25 cellular contexts compared by ENCODE assay signal in genomic region chr12:8957561-8957960, GRCh38. TPM values are rescaled to one million over a fixed set of nuclear protein-coding genes. Genes with fewer than 3 reads are reported as not detected.
DNase-seq lines count a peak whose midpoint lies in the region; ATAC-seq and TF ChIP-seq lines count a peak whose summit lies in the region.
"Had no signal": no experiment of that assay in that cellular context is flagged by ENCODE, and none has a peak within 500 bp of the region (broad histone marks: within the 10 kb centered on the region; RNA-seq: fewer than 3 reads in every experiment).

No MANE protein-coding gene starts in this region.

- no peak overlapping the region for H2AK5ac ChIP-seq in neuronal stem cell (ENCODE audit: low read depth, low read length)

- no peak overlapping the region for H4K91ac ChIP-seq in neuronal stem cell (ENCODE audit: low read depth, low read length, poor library complexity)

- intact Hi-C loops in activated CD8-positive, alpha-beta T cell treated with anti-CD3 and anti-CD28 coated beads for 36 hours (cut with micrococcal nuclease): no loop called here
- intact Hi-C loops in adrenal gland (cut with DNase I): loop anchor here in 1 of 2 donors (10.0 kb wide), 1 partner anchor 77 kb away; no protein-coding TSS in a partner anchor

- no peak overlapping the region for H3K23ac ChIP-seq in neuronal stem cell (ENCODE audit: low read depth, low read length, poor library complexity)

- H3K27ac ChIP-seq in neuronal stem cell (replicated peaks; ENCODE audit: low read length): no peak overlapping the region
- H3K27ac ChIP-seq in adrenal gland: no peak overlapping the region
- H3K27ac ChIP-seq: HL-60, SJSA1 had no signal

- H3K4me1 ChIP-seq in neuronal stem cell (ENCODE audit: control insufficient read depth in 2 of 2, insufficient read depth in 1 of 2, low read depth in 1 of 2, low read length in 2 of 2) (no peaks in the 10 kb centered on the region), adrenal gland (replicated peaks in 1 of 2) (no peaks in the 10 kb centered on the region)
- H3K4me1 ChIP-seq: BE2C, Caco-2, SJSA1 had no signal

- no peak for TF ChIP-seq CTCF in activated CD8-positive, alpha-beta T cell treated with anti-CD3 and anti-CD28 coated beads for 36 hours (IDR thresholded peaks at IDR 0.05)
- TF ChIP-seq CTCF in adrenal gland (IDR thresholded peaks at IDR 0.05): no peak

- CTCF ChIA-PET in activated CD8-positive, alpha-beta T cell treated with anti-CD3 and anti-CD28 coated beads for 36 hours (lab: Charles Lee): interaction anchor here (1.6 to 1.8 kb wide), 2 partner anchors 84 to 92 kb away, joined by 5 to 7 read pairs; no protein-coding TSS in a partner anchor
- CTCF ChIA-PET in activated CD8-positive, alpha-beta T cell treated with anti-CD3 and anti-CD28 coated beads, Interleukin-2, amount 10 ng/mL, durations not matched to agents 7 days and 5 days (lab: Charles Lee): interaction anchor here (1.3 kb wide), 1 partner anchor 81 kb away, joined by 3 read pairs; no protein-coding TSS in a partner anchor

- WGBS in neuronal stem cell (ENCODE audit: extremely low coverage in 2 of 2, insufficient read length in 2 of 2, insufficient replicate concordance in 1 of 2), 2 donors: no CpG with 5 or more reads among the region's 4 CpGs
- 74 to 83% (median 78%) methylated on average over 4 of the region's 4 CpGs for WGBS in adrenal gland, 4 donors

- no peak overlapping the region for H3K9ac ChIP-seq in neuronal stem cell (ENCODE audit: low read depth, low read length, poor library complexity)

- POLR2A ChIA-PET in activated CD8-positive, alpha-beta T cell treated with anti-CD3 and anti-CD28 coated beads for 36 hours (lab: Charles Lee): interaction anchor here (0.7 to 1.2 kb wide), 2 partner anchors 9 to 70 kb away, joined by 3 read pairs; partner anchors contain the start of gene M6PR
- POLR2A ChIA-PET in activated CD8-positive, alpha-beta T cell treated with anti-CD3 and anti-CD28 coated beads, Interleukin-2, amount 10 ng/mL, durations not matched to agents 7 days and 5 days (lab: Charles Lee): no interaction called here

- H3K27ac Mint-ChIP-seq in activated CD8-positive, alpha-beta T cell treated with anti-CD3 and anti-CD28 coated beads for 36 hours: peak overlapping the region; percentile 73
- H3K27ac Mint-ChIP-seq in activated CD8-positive, alpha-beta T cell treated with anti-CD3 and anti-CD28 coated beads, Interleukin-2, amount 10 ng/mL, durations not matched to agents 7 days and 5 days: no peak overlapping the region
- H3K27ac Mint-ChIP-seq in immature natural killer cell: peak overlapping the region; percentile 34 to 93 (median 82)
- H3K27ac Mint-ChIP-seq in stimulated activated effector memory CD8-positive, alpha-beta T cell treated with anti-CD3 and anti-CD28 coated beads, Interleukin-12 subunit alpha, Interleukin-12 subunit beta, amount 100 ng/mL, for 72 hours: peak overlapping the region; percentile 15
- H3K27ac Mint-ChIP-seq: CD14-positive monocyte, IgD-negative memory B cell had no signal

- H3K4ac ChIP-seq in neuronal stem cell (ENCODE audit: low read length): no peak overlapping the region

- H4K8ac ChIP-seq in neuronal stem cell (ENCODE audit: low read depth, low read length): no peak overlapping the region

- ATAC-seq in activated CD8-positive, alpha-beta T cell treated with anti-CD3 and anti-CD28 coated beads for 36 hours: no peak
- ATAC-seq in activated CD8-positive, alpha-beta T cell treated with anti-CD3 and anti-CD28 coated beads, Interleukin-2, amount 10 ng/mL, durations not matched to agents 7 days and 5 days: no peak
- ATAC-seq in stimulated activated effector memory CD8-positive, alpha-beta T cell treated with anti-CD3 and anti-CD28 coated beads, Interleukin-12 subunit alpha, Interleukin-12 subunit beta, amount 100 ng/mL, for 72 hours: no peak
- no peak for ATAC-seq in GM21447 (IDR thresholded peaks at IDR 0.05; ENCODE audit: unreplicated experiment)

- H3K79me1 ChIP-seq in neuronal stem cell (ENCODE audit: low read depth, low read length): peaks cover 2% of the 10 kb centered on the region

- peaks cover 68% of the 10 kb centered on the region for H3K4me1 Mint-ChIP-seq in activated CD8-positive, alpha-beta T cell treated with anti-CD3 and anti-CD28 coated beads for 36 hours (ENCODE audit: low read depth)
- H3K4me1 Mint-ChIP-seq in activated CD8-positive, alpha-beta T cell treated with anti-CD3 and anti-CD28 coated beads, Interleukin-2, amount 10 ng/mL, durations not matched to agents 7 days and 5 days (ENCODE audit: low read depth): peaks cover 31% of the 10 kb centered on the region
- H3K4me1 Mint-ChIP-seq in immature natural killer cell: peaks cover 75 to 90% of the 10 kb centered on the region in 2 donors
- peaks cover 49% of the 10 kb centered on the region for H3K4me1 Mint-ChIP-seq in stimulated activated effector memory CD8-positive, alpha-beta T cell treated with anti-CD3 and anti-CD28 coated beads, Interleukin-12 subunit alpha, Interleukin-12 subunit beta, amount 100 ng/mL, for 72 hours

- no peak overlapping the region for H2BK12ac ChIP-seq in neuronal stem cell (ENCODE audit: low read length)

- H3K4me3 ChIP-seq in neuronal stem cell (ENCODE audit: low read length in 2 of 2) (no peak overlapping the region), adrenal gland (no peak overlapping the region)
- H3K4me3 ChIP-seq: SJSA1 had no signal

- H3K27me3 ChIP-seq in neuronal stem cell (ENCODE audit: control insufficient read depth in 3 of 3, insufficient read depth in 3 of 3, low read depth in 1 of 3, low read length in 3 of 3) (no peaks in the 10 kb centered on the region), adrenal gland (no peaks in the 10 kb centered on the region)
- H3K27me3 ChIP-seq: BE2C, SJSA1 had no signal

- H3K36me3 ChIP-seq in neuronal stem cell (replicated peaks in 1 of 2; ENCODE audit: control insufficient read depth in 2 of 2, insufficient read depth in 2 of 2, low read length in 2 of 2) (peaks cover 0 to 2% of the 10 kb centered on the region in 2 donors), adrenal gland (replicated peaks in 1 of 2) (no peaks in the 10 kb centered on the region)
- H3K36me3 ChIP-seq: BE2C, SJSA1 had no signal

- TF ChIP-seq POLR2A in adrenal gland (IDR thresholded peaks at IDR 0.05): no peak

- H3K18ac ChIP-seq in neuronal stem cell (ENCODE audit: low read length): no peak overlapping the region

- H2AFZ ChIP-seq in neuronal stem cell (ENCODE audit: low read length): no peak overlapping the region

- no peak for DNase-seq in activated CD8-positive, alpha-beta T cell treated with anti-CD3 and anti-CD28 coated beads for 36 hours
- no peak for DNase-seq in activated CD8-positive, alpha-beta T cell treated with anti-CD3 and anti-CD28 coated beads, Interleukin-2, amount 10 ng/mL, durations not matched to agents 7 days and 5 days
- DNase-seq in SK-N-DZ (ENCODE audit: low spot score) (peak; percentile 73), immature natural killer cell (no peak), neuronal stem cell (ENCODE audit: low spot score) (no peak), adrenal gland (no peak)
- DNase-seq in stimulated activated effector memory CD8-positive, alpha-beta T cell treated with anti-CD3 and anti-CD28 coated beads, Interleukin-12 subunit alpha, Interleukin-12 subunit beta, amount 100 ng/mL, for 72 hours (ENCODE audit: low spot score in 2 of 2): no peak
- DNase-seq: 8988T, ACHN, BE2C, Caco-2, HCEC 1CT, NCI-H1048, NCI-H1417, NCI-H1694, NCI-H2029 treated with DMSO at 0.1 percent for 48 hours, NCI-H446 treated with DMSO at 0.1 percent for 48 hours, NCI-H526, Right ventricle myocardium superior, RPMI8226 had no signal

- H3K27me3 Mint-ChIP-seq in activated CD8-positive, alpha-beta T cell treated with anti-CD3 and anti-CD28 coated beads for 36 hours: no peaks in the 10 kb centered on the region
- no peaks in the 10 kb centered on the region for H3K27me3 Mint-ChIP-seq in activated CD8-positive, alpha-beta T cell treated with anti-CD3 and anti-CD28 coated beads, Interleukin-2, amount 10 ng/mL, durations not matched to agents 7 days and 5 days (ENCODE audit: low read depth)
- H3K27me3 Mint-ChIP-seq in immature natural killer cell (ENCODE audit: low read depth in 3 of 3): peaks cover 0 to 2% (median 2%) of the 10 kb centered on the region in 3 donors
- H3K27me3 Mint-ChIP-seq: IgD-negative memory B cell had no signal

- H2BK5ac ChIP-seq in neuronal stem cell (ENCODE audit: low read length): no peak overlapping the region

- H3K9me3 Mint-ChIP-seq in activated CD8-positive, alpha-beta T cell treated with anti-CD3 and anti-CD28 coated beads for 36 hours: peaks cover 22% of the 10 kb centered on the region
- peaks cover 19% of the 10 kb centered on the region for H3K9me3 Mint-ChIP-seq in activated CD8-positive, alpha-beta T cell treated with anti-CD3 and anti-CD28 coated beads, Interleukin-2, amount 10 ng/mL, durations not matched to agents 7 days and 5 days (ENCODE audit: insufficient read depth)
- H3K9me3 Mint-ChIP-seq in immature natural killer cell: peaks cover 0 to 5% (median 0%) of the 10 kb centered on the region in 6 donors
- H3K9me3 Mint-ChIP-seq in stimulated activated effector memory CD8-positive, alpha-beta T cell treated with anti-CD3 and anti-CD28 coated beads, Interleukin-12 subunit alpha, Interleukin-12 subunit beta, amount 100 ng/mL, for 72 hours: peaks cover 5% of the 10 kb centered on the region

- no peak overlapping the region for H3K4me2 ChIP-seq in neuronal stem cell (ENCODE audit: insufficient read depth, low read length, poor library complexity, severe bottlenecking)

- no peak overlapping the region for H2BK15ac ChIP-seq in neuronal stem cell (ENCODE audit: low read length)

- no peak overlapping the region for H3K14ac ChIP-seq in neuronal stem cell (ENCODE audit: low read length)

- H3K4me3 Mint-ChIP-seq in activated CD8-positive, alpha-beta T cell treated with anti-CD3 and anti-CD28 coated beads for 36 hours: no peak overlapping the region
- H3K4me3 Mint-ChIP-seq in activated CD8-positive, alpha-beta T cell treated with anti-CD3 and anti-CD28 coated beads, Interleukin-2, amount 10 ng/mL, durations not matched to agents 7 days and 5 days: no peak overlapping the region
- H3K4me3 Mint-ChIP-seq in immature natural killer cell: peak overlapping the region in 3 of 5 donors; percentile 18 to 29 (median 22)
- H3K4me3 Mint-ChIP-seq in stimulated activated effector memory CD8-positive, alpha-beta T cell treated with anti-CD3 and anti-CD28 coated beads, Interleukin-12 subunit alpha, Interleukin-12 subunit beta, amount 100 ng/mL, for 72 hours: peak overlapping the region; percentile 11
- H3K4me3 Mint-ChIP-seq: CD14-positive monocyte had no signal

- H3K9me3 ChIP-seq in neuronal stem cell (replicated peaks in 1 of 2; ENCODE audit: control insufficient read depth in 2 of 2, insufficient read depth in 1 of 2, low read depth in 1 of 2, low read length in 2 of 2) (peaks cover 6 to 18% of the 10 kb centered on the region in 2 donors), adrenal gland (replicated peaks in 1 of 3) (no peaks in the 10 kb centered on the region)
- H3K9me3 ChIP-seq: BE2C, SJSA1 had no signal

- H3K36me3 Mint-ChIP-seq in activated CD8-positive, alpha-beta T cell treated with anti-CD3 and anti-CD28 coated beads for 36 hours (ENCODE audit: low read depth): peaks cover 44% of the 10 kb centered on the region
- H3K36me3 Mint-ChIP-seq in activated CD8-positive, alpha-beta T cell treated with anti-CD3 and anti-CD28 coated beads, Interleukin-2, amount 10 ng/mL, durations not matched to agents 7 days and 5 days (ENCODE audit: low read depth): peaks cover 35% of the 10 kb centered on the region
- peaks cover 15 to 29% (median 26%) of the 10 kb centered on the region in 3 donors for H3K36me3 Mint-ChIP-seq in immature natural killer cell
- no peaks in the 10 kb centered on the region for H3K36me3 Mint-ChIP-seq in stimulated activated effector memory CD8-positive, alpha-beta T cell treated with anti-CD3 and anti-CD28 coated beads, Interleukin-12 subunit alpha, Interleukin-12 subunit beta, amount 100 ng/mL, for 72 hours

- H2BK120ac ChIP-seq in neuronal stem cell (ENCODE audit: low read depth, low read length): no peak overlapping the region

RNA-seq across cellular contexts. Expression of gene M6PR, which starts 8.1 kb away (rescaled TPM):
- total RNA-seq in activated CD8-positive, alpha-beta T cell treated with anti-CD3 and anti-CD28 coated beads for 36 hours: 100 to 1,000 TPM; 199 to 206 TPM
- 100 to 1,000 TPM; 170 to 201 TPM for total RNA-seq in activated CD8-positive, alpha-beta T cell treated with anti-CD3 and anti-CD28 coated beads, Interleukin-2, amount 10 ng/mL, durations not matched to agents 7 days and 5 days
- 98.0 and 129 TPM in 2 replicates for polyA plus RNA-seq in SK-N-DZ (2014; cell fraction: cytosol; rRNA removed)
- 105 and 150 TPM in 2 replicates for polyA plus RNA-seq in SK-N-DZ (2014; cell fraction: nucleus; rRNA removed)
- 100 to 1,000 TPM; 285 to 435 (median 395) TPM for polyA plus RNA-seq in immature natural killer cell
- 91.4 TPM for polyA plus RNA-seq in neuronal stem cell (2013, experiment 1 of 2)
- 95.0 TPM for polyA plus RNA-seq in neuronal stem cell (2013, experiment 2 of 2)
- total RNA-seq in adrenal gland: 100 to 1,000 TPM in 7 of 8 donors, 10 to 100 TPM in 1; 76.1 to 194 (median 143) TPM
- 10 to 100 TPM; 48.8 to 95.5 (median 92.2) TPM for polyA plus RNA-seq in adrenal gland

RNA-seq across cellular contexts. Expression of gene KLRG1, which starts 31.8 kb away (rescaled TPM):
- 10 to 100 TPM in 1 of 2 experiments, 1 to 10 TPM in 1; 6.6 to 10.1 TPM for total RNA-seq in activated CD8-positive, alpha-beta T cell treated with anti-CD3 and anti-CD28 coated beads for 36 hours
- 1 to 10 TPM; 4.3 to 4.6 TPM for total RNA-seq in activated CD8-positive, alpha-beta T cell treated with anti-CD3 and anti-CD28 coated beads, Interleukin-2, amount 10 ng/mL, durations not matched to agents 7 days and 5 days
- 11.8 and 12.5 TPM in 2 replicates for polyA plus RNA-seq in SK-N-DZ (2014; cell fraction: cytosol; rRNA removed)
- 5.7 and 9.8 TPM in 2 replicates for polyA plus RNA-seq in SK-N-DZ (2014; cell fraction: nucleus; rRNA removed)
- polyA plus RNA-seq in immature natural killer cell: 100 to 1,000 TPM; 183 to 569 (median 308) TPM
- polyA plus RNA-seq in neuronal stem cell (2013, experiment 1 of 2): 5.0 TPM
- 4.3 TPM for polyA plus RNA-seq in neuronal stem cell (2013, experiment 2 of 2)
- 1 to 10 TPM in 7 of 8 donors, not detected in 1; 2.6 to 5.2 (median 3.4) TPM for total RNA-seq in adrenal gland
- 1 to 10 TPM; 1.2 to 2.0 (median 1.5) TPM for polyA plus RNA-seq in adrenal gland

RNA-seq across cellular contexts. Expression of gene PHC1, which starts 43.3 kb away (rescaled TPM):
- 10 to 100 TPM; 20.3 to 21.6 TPM for total RNA-seq in activated CD8-positive, alpha-beta T cell treated with anti-CD3 and anti-CD28 coated beads for 36 hours
- total RNA-seq in activated CD8-positive, alpha-beta T cell treated with anti-CD3 and anti-CD28 coated beads, Interleukin-2, amount 10 ng/mL, durations not matched to agents 7 days and 5 days: 10 to 100 TPM; 12.3 to 12.9 TPM
- polyA plus RNA-seq in SK-N-DZ (2014; cell fraction: cytosol; rRNA removed): 58.2 and 79.5 TPM in 2 replicates
- 135 and 197 TPM in 2 replicates for polyA plus RNA-seq in SK-N-DZ (2014; cell fraction: nucleus; rRNA removed)
- polyA plus RNA-seq in immature natural killer cell (10 to 100 TPM in 1 of 3 donors, 1 to 10 TPM in 2; 3.7 to 22.0 (median 7.1) TPM), adrenal gland (10 to 100 TPM; 14.8 to 68.3 (median 43.1) TPM)
- 89.4 TPM for polyA plus RNA-seq in neuronal stem cell (2013, experiment 1 of 2)
- 89.7 TPM for polyA plus RNA-seq in neuronal stem cell (2013, experiment 2 of 2)
- total RNA-seq in adrenal gland: 10 to 100 TPM; 10.9 to 47.7 (median 26.5) TPM

Comparison
In these comparisons a context has a peak if more than half of its experiments do, and no peak if none do; other contexts are left out.
1. H3K4me3 Mint-ChIP-seq: peak in immature natural killer cell (3 of 5) and stimulated activated effector memory CD8-positive, alpha-beta T cell treated with anti-CD3 and anti-CD28 coated beads, Interleukin-12 subunit alpha, Interleukin-12 subunit beta, amount 100 ng/mL, for 72 hours (single experiment); none in activated CD8-positive, alpha-beta T cell treated with anti-CD3 and anti-CD28 coated beads for 36 hours (single experiment) and activated CD8-positive, alpha-beta T cell treated with anti-CD3 and anti-CD28 coated beads, Interleukin-2, amount 10 ng/mL, durations not matched to agents 7 days and 5 days (single experiment).